Comparison of ENCODE assay signal across 8 cellular contexts in the genomic region with DNA sequence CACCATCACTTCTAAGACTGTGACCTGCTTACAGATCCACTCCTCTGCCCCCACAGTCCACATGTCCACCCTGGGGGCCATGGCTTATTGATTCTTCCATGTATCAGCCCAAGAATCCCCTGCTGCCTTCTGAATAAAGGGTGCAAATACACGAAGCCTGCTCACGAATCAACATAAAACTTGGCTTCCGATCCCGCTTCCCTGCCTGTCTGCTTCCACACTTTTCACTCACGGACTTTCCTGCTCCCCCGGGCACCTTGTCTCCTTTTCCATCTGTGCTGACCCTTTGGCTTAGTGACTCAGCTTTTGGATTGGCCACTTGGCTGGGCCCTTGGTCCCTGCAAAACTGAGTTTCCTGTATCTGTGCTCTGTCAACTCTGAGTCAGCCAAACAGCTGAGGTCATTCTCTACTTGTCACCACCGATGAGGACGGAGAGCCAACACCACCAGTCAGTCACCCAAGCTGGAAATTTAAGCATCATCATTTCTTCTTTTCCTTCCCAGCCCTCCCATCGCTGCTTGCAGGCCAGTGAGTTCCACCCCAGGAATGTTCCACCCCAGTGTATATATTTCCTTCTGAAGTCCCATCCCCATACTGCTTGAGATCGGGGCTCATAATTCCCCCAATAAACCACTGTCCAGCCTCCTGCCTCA. TPM values are rescaled to one million over a fixed set of nuclear protein-coding genes. Genes with fewer than 3 reads are reported as not detected.
DNase-seq lines count a peak whose midpoint lies in the region; ATAC-seq and TF ChIP-seq lines count a peak whose summit lies in the region.

No MANE protein-coding gene starts in this region.

- peak; percentile 99 for ATAC-seq in thoracic aorta (ENCODE audit: insufficient number of reproducible peaks, low FRiP score, low read depth)
- no peak for ATAC-seq in GM21447 (IDR thresholded peaks at IDR 0.05; ENCODE audit: unreplicated experiment)
- no peak for ATAC-seq in GM21367 (IDR thresholded peaks at IDR 0.05; ENCODE audit: unreplicated experiment)
- ATAC-seq in HG02610 (IDR thresholded peaks at IDR 0.05; ENCODE audit: unreplicated experiment) = no peak

- no peaks in the 10 kb centered on the region for H3K9me2 ChIP-seq in hepatocyte (replicated peaks; ENCODE audit: insufficient read depth)

- in situ Hi-C loops in astrocyte of the spinal cord (cut with HindIII; ENCODE audit: low sequenced_read_pairs) = no loop called here

- DNase-seq in HT-29 (ENCODE audit: low spot score) = peak; percentile 87
- DNase-seq in astrocyte of the spinal cord (ENCODE audit: low read depth, low spot score) = peak; percentile 83
- peak; percentile 52 for DNase-seq in hepatocyte (ENCODE audit: low spot score)
- peak; percentile 66 for DNase-seq in thoracic aorta (ENCODE audit: low spot score)
- no peak for DNase-seq in GM19238 (ENCODE audit: insufficient read length, low spot score)

- H3K27ac ChIP-seq in hepatocyte = no peak overlapping the region
- peak overlapping the region in 1 of 2 donors; percentile 22 for H3K27ac ChIP-seq in thoracic aorta

- TF ChIP-seq CTCF in astrocyte of the spinal cord (IDR thresholded peaks at IDR 0.05; ENCODE audit: low read depth, low read length) (no peak), hepatocyte (IDR thresholded peaks at IDR 0.05; ENCODE audit: poor library complexity) (no peak), thoracic aorta (IDR thresholded peaks at IDR 0.05) (no peak)

- no peak overlapping the region for H3K4me2 ChIP-seq in hepatocyte

- H3K79me2 ChIP-seq in hepatocyte = no peaks in the 10 kb centered on the region

- no peaks in the 10 kb centered on the region for H4K20me1 ChIP-seq in hepatocyte (ENCODE audit: insufficient read depth, poor library complexity, severe bottlenecking)

- H3K27me3 ChIP-seq in hepatocyte = no peaks in the 10 kb centered on the region
- no peaks in the 10 kb centered on the region for H3K27me3 ChIP-seq in thoracic aorta (replicated peaks; ENCODE audit: insufficient read depth)

- H3K36me3 ChIP-seq in hepatocyte (replicated peaks; ENCODE audit: insufficient read depth, low read depth) = no peaks in the 10 kb centered on the region
- no peaks in the 10 kb centered on the region for H3K36me3 ChIP-seq in thoracic aorta

- H3K4me1 ChIP-seq in hepatocyte (ENCODE audit: insufficient read depth) = no peaks in the 10 kb centered on the region
- peaks cover 0 to 11% of the 10 kb centered on the region in 2 donors for H3K4me1 ChIP-seq in thoracic aorta (ENCODE audit: control insufficient read depth in 1 of 2, low read depth in 2 of 2)

- no peak overlapping the region for H2AFZ ChIP-seq in hepatocyte

- H3K4me3 ChIP-seq in astrocyte of the spinal cord (ENCODE audit: low read depth, low read length) = no peak overlapping the region
- no peak overlapping the region for H3K4me3 ChIP-seq in hepatocyte
- H3K4me3 ChIP-seq in thoracic aorta = peak overlapping the region; percentile 12

- H3K9me3 ChIP-seq in hepatocyte (ENCODE audit: low read depth) = no peaks in the 10 kb centered on the region
- no peaks in the 10 kb centered on the region for H3K9me3 ChIP-seq in thoracic aorta

- WGBS in hepatocyte (ENCODE audit: low lambda C conversion rate, missing lambda C conversion rate) = 55% methylated on average over 10 of the region's 10 CpGs

RNA-seq across cellular contexts. Expression of a gene that starts 11.4 kb away (rescaled TPM):
- 18.7 and 19.4 TPM in 2 replicates for total RNA-seq in HT-29 (2014; rRNA removed; shearing (Covaris generic))
- total RNA-seq in hepatocyte (26.4 and 33.7 TPM in 2 replicates), thoracic aorta (10 to 100 TPM; 22.6 to 40.5 TPM)
- 15.4 and 17.5 TPM in 2 replicates for polyA plus RNA-seq in hepatocyte
